In the genomic region with DNA sequence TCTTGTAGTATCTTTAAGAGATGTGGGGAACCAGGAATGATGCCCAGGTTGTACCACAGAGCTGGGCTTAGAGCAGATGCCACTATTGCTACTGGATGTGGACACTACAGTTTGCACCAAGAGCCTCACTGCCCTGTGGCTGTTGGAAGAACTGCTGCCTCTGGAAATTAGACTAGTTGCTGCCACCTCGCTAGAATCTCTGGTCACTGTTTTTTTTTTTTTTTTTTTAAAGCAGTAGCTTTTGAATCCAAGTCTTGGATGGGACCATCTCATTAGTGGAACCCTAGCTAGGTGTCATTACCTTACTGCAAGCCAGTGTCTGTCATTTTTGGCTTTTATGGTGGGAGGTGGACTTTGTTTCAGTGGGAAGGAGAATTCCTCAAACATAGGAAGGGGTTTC, we compare ENCODE assay signal across 10 cellular contexts.
DNase-seq lines count a peak whose midpoint lies in the region; FAIRE-seq and TF ChIP-seq lines count a peak whose summit lies in the region.
"Had no signal": no experiment of that assay in that cellular context is flagged by ENCODE, and none has a peak within 500 bp of the region (broad histone marks: within the 10 kb centered on the region; RNA-seq: fewer than 3 reads in every experiment).

No MANE protein-coding gene starts in this region.

- peaks cover 28% of the 10 kb centered on the region for H3K4me1 Mint-ChIP-seq in type B pancreatic cell (ENCODE audit: unreplicated experiment)
- H3K4me1 Mint-ChIP-seq in Calu3 (ENCODE audit: low read depth, unreplicated experiment): no peaks in the 10 kb centered on the region

- H3K4me3 Mint-ChIP-seq in type B pancreatic cell (no peak overlapping the region), Calu3 (ENCODE audit: low read depth, unreplicated experiment) (no peak overlapping the region)
- H3K4me3 Mint-ChIP-seq: activated CD4-positive, alpha-beta T cell treated with anti-CD3 and anti-CD28 coated beads, Interleukin-2, amount 10 ng/mL, durations not matched to agents 7 days and 5 days had no signal

- H3K27ac ChIP-seq in WERI-Rb-1: peak overlapping the region; percentile 77
- peak overlapping the region; percentile 64 for H3K27ac ChIP-seq in left ventricle myocardium inferior (replicated peaks)
- H3K27ac ChIP-seq in small intestine (ENCODE audit: low read depth in 1 of 2, low read length in 1 of 2): no peak overlapping the region
- H3K27ac ChIP-seq: KMS-11 had no signal

- WGBS in small intestine, 3 donors: 76 to 91% (median 85%) methylated on average over 1 of the region's 1 CpG

- intact Hi-C loops in left ventricle myocardium inferior (cut with micrococcal nuclease): no loop called here
- intact Hi-C loops in Calu3 (cut with micrococcal nuclease; ENCODE audit: unreplicated experiment): no loop called here

- H3K9me3 Mint-ChIP-seq in type B pancreatic cell (no peaks in the 10 kb centered on the region), Calu3 (ENCODE audit: low read depth, unreplicated experiment) (no peaks in the 10 kb centered on the region)
- H3K9me3 Mint-ChIP-seq: activated CD4-positive, alpha-beta T cell treated with anti-CD3 and anti-CD28 coated beads, Interleukin-2, amount 10 ng/mL, durations not matched to agents 7 days and 5 days had no signal

- H3K36me3 Mint-ChIP-seq in type B pancreatic cell (peaks cover 9% of the 10 kb centered on the region), Calu3 (ENCODE audit: insufficient read depth, unreplicated experiment) (no peaks in the 10 kb centered on the region)

- no peak overlapping the region for H3K4me3 ChIP-seq in WERI-Rb-1 (ENCODE audit: low read depth, low read length)
- H3K4me3 ChIP-seq in left ventricle myocardium inferior: no peak overlapping the region
- H3K4me3 ChIP-seq in small intestine (ENCODE audit: low read depth in 1 of 2, low read length in 2 of 2): no peak overlapping the region

- no peaks in the 10 kb centered on the region for H3K27me3 ChIP-seq in WERI-Rb-1 (ENCODE audit: insufficient read depth, low read depth, severe bottlenecking)
- no peaks in the 10 kb centered on the region for H3K27me3 ChIP-seq in left ventricle myocardium inferior (ENCODE audit: low read depth)
- H3K27me3 ChIP-seq in small intestine (ENCODE audit: control insufficient read depth in 2 of 2, insufficient read depth in 2 of 2, low read length in 2 of 2): no peaks in the 10 kb centered on the region

- peaks cover 2% of the 10 kb centered on the region; the same call in 1 of the 2 replicates for H3K36me3 ChIP-seq in WERI-Rb-1
- peaks cover 3% of the 10 kb centered on the region for H3K36me3 ChIP-seq in left ventricle myocardium inferior
- no peaks in the 10 kb centered on the region for H3K36me3 ChIP-seq in small intestine (ENCODE audit: control insufficient read depth in 2 of 2, insufficient read depth in 2 of 2, low read length in 2 of 2)

- peak; percentile 3 for DNase-seq in NCI-H748 (lab: John Stamatoyannopoulos, UW; ENCODE audit: unreplicated experiment)
- no peak for DNase-seq in NCI-H748 treated with DMSO at 0.1 percent for 48 hours (lab: John Stamatoyannopoulos, UW)
- DNase-seq in WERI-Rb-1: peak; percentile 46
- DNase-seq in left ventricle myocardium inferior: no peak
- DNase-seq in type B pancreatic cell (ENCODE audit: extremely low spot score, unreplicated experiment): no peak
- no peak for DNase-seq in Calu3
- no peak for DNase-seq in NCI-H1930 (lab: John Stamatoyannopoulos, UW)
- no peak for DNase-seq in small intestine
- DNase-seq: activated CD4-positive, alpha-beta T cell treated with anti-CD3 and anti-CD28 coated beads, Interleukin-2, amount 10 ng/mL, durations not matched to agents 7 days and 5 days had no signal

- CTCF ChIA-PET in Calu3 (lab: Charles Lee): interaction anchor here (0.7 to 1.3 kb wide), 2 partner anchors 30 to 45 kb away, joined by 3 to 4 read pairs; no protein-coding TSS in a partner anchor

- H3K4me1 ChIP-seq in left ventricle myocardium inferior (peaks cover 58% of the 10 kb centered on the region), small intestine (ENCODE audit: control insufficient read depth in 2 of 2, insufficient read depth in 1 of 2, low read depth in 1 of 2, low read length in 1 of 2) (no peaks in the 10 kb centered on the region)

- no peak overlapping the region for H3K27ac Mint-ChIP-seq in type B pancreatic cell
- H3K27ac Mint-ChIP-seq in Calu3 (ENCODE audit: unreplicated experiment): no peak overlapping the region
- H3K27ac Mint-ChIP-seq: activated CD4-positive, alpha-beta T cell treated with anti-CD3 and anti-CD28 coated beads, Interleukin-2, amount 10 ng/mL, durations not matched to agents 7 days and 5 days had no signal

- 0 out of 2 replicates have a peak, but pooled peaks have one; percentile 21 for TF ChIP-seq CTCF in WERI-Rb-1 (IDR thresholded peaks at IDR 0.05; ENCODE audit: low read depth, low read length)
- peak; percentile 57 for TF ChIP-seq CTCF in left ventricle myocardium inferior (IDR thresholded peaks at IDR 0.05; ENCODE audit: borderline replicate concordance)
- peak; percentile 39 for TF ChIP-seq CTCF in type B pancreatic cell (conservative IDR thresholded peaks at IDR 0.05)
- no peak for TF ChIP-seq CTCF in Calu3 (IDR thresholded peaks at IDR 0.05; ENCODE audit: unreplicated experiment)

- H3K9me3 ChIP-seq in WERI-Rb-1 (ENCODE audit: severe bottlenecking): no peaks in the 10 kb centered on the region
- H3K9me3 ChIP-seq in left ventricle myocardium inferior (replicated peaks): no peaks in the 10 kb centered on the region
- no peaks in the 10 kb centered on the region for H3K9me3 ChIP-seq in small intestine (ENCODE audit: control insufficient read depth, low read depth)

- no peak for FAIRE-seq in small intestine (lab: Jason Lieb, UNC)

- H3K27me3 Mint-ChIP-seq in type B pancreatic cell (no peaks in the 10 kb centered on the region), Calu3 (ENCODE audit: unreplicated experiment) (no peaks in the 10 kb centered on the region)

- no TSS peak for BruUV-seq in Calu3 (replicated peaks; lab: Mats Ljungman, UMichigan)

Comparison
In these comparisons a context has a peak if more than half of its experiments do, and no peak if none do; other contexts are left out.
1. DNase-seq: peak in NCI-H748 (single experiment) and WERI-Rb-1 (single experiment); none in NCI-H748 treated with DMSO at 0.1 percent for 48 hours (single experiment), left ventricle myocardium inferior (single experiment), type B pancreatic cell (single experiment), Calu3 (single experiment), NCI-H1930 (0 of 2) and small intestine (single experiment).
2. H3K27ac ChIP-seq: peak in WERI-Rb-1 (single experiment) and left ventricle myocardium inferior (single experiment); none in small intestine (0 of 2).